ENCODE assay signal across 26 cellular contexts in the genomic region with DNA sequence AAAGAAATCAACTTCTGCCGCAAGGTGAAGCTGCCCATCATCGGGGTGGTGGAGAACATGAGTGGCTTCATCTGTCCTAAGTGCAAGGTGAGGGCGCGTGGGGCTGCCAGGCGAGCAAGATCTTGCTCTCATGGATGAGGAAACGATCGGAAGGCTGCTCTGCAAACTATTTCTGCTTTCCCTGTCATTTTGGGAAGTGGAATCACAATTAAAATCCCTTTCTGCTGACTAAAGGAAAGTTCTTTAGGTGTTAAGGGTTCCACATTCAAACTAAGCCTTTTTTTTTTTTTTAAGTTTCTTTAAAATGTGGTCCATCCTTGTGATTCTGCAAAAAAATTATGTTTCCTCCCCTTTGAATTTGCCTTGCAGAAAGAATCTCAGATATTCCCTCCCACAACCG. TPM values are rescaled to one million over a fixed set of nuclear protein-coding genes. Genes with fewer than 3 reads are reported as not detected.
"Had no signal": no experiment of that assay in that cellular context is flagged by ENCODE, and none has a peak within 500 bp of the region (broad histone marks: within the 10 kb centered on the region; RNA-seq: fewer than 3 reads in every experiment).

No MANE protein-coding gene starts in this region.

- DNase-seq: effector memory CD8-positive, alpha-beta T cell; erythroblast; esophagus squamous epithelium; foreskin melanocyte; glutamatergic neuron; heart right ventricle; hippocampal formation; left colon; left ventricle myocardium superior; mesenchymal stem cell; midbrain; naive thymus-derived CD4-positive, alpha-beta T cell; stimulated activated CD4-positive, alpha-beta T cell treated with anti-CD3 and anti-CD28 coated beads, Interleukin-2, amount 100 ng/mL, for 24 hours; stimulated activated CD4-positive, alpha-beta T cell treated with anti-CD3 and anti-CD28 coated beads, Interleukin-4, amount 100 ng/mL, for 24 hours had no signal

- H3K9me3 Mint-ChIP-seq: effector memory CD8-positive, alpha-beta T cell; nephron; stimulated activated effector memory CD8-positive, alpha-beta T cell treated with anti-CD3 and anti-CD28 coated beads, Interleukin-12 subunit alpha, Interleukin-12 subunit beta, amount 100 ng/mL, for 72 hours; stimulated activated naive CD8-positive, alpha-beta T cell treated with anti-CD3 and anti-CD28 coated beads, Interleukin-15, Interleukin-2, amounts not matched to agents 100 ng/mL and 50 ng/mL, for 24 hours had no signal

- H3K9me3 ChIP-seq: esophagus squamous epithelium, heart right ventricle, prostate gland, right atrium auricular region, thoracic aorta, tibial nerve, upper lobe of left lung had no signal

- H3K4me3 Mint-ChIP-seq: effector memory CD8-positive, alpha-beta T cell; naive thymus-derived CD4-positive, alpha-beta T cell; nephron; stimulated activated effector memory CD8-positive, alpha-beta T cell treated with anti-CD3 and anti-CD28 coated beads, Interleukin-12 subunit alpha, Interleukin-12 subunit beta, amount 100 ng/mL, for 72 hours; stimulated activated naive CD8-positive, alpha-beta T cell treated with anti-CD3 and anti-CD28 coated beads, Interleukin-15, Interleukin-2, amounts not matched to agents 100 ng/mL and 50 ng/mL, for 24 hours had no signal

- H3K4me1 ChIP-seq: esophagus squamous epithelium, prostate gland, tibial nerve had no signal

- H3K27me3 Mint-ChIP-seq: effector memory CD8-positive, alpha-beta T cell; naive thymus-derived CD4-positive, alpha-beta T cell; stimulated activated naive CD8-positive, alpha-beta T cell treated with anti-CD3 and anti-CD28 coated beads, Interleukin-15, Interleukin-2, amounts not matched to agents 100 ng/mL and 50 ng/mL, for 24 hours had no signal

- H3K27ac ChIP-seq: coronary artery, esophagus squamous epithelium, prostate gland, right atrium auricular region, thoracic aorta, upper lobe of left lung had no signal

- ATAC-seq: effector memory CD8-positive, alpha-beta T cell; left colon; left ventricle myocardium superior; naive thymus-derived CD4-positive, alpha-beta T cell; stimulated activated effector memory CD8-positive, alpha-beta T cell treated with anti-CD3 and anti-CD28 coated beads, Interleukin-12 subunit alpha, Interleukin-12 subunit beta, amount 100 ng/mL, for 72 hours had no signal

- H3K27me3 ChIP-seq: esophagus squamous epithelium, heart right ventricle, right atrium auricular region, tibial nerve, upper lobe of left lung had no signal

- H3K4me3 ChIP-seq: coronary artery, esophagus squamous epithelium, heart right ventricle, lung, prostate gland, right atrium auricular region, thoracic aorta, tibial nerve, upper lobe of left lung had no signal

- H3K27ac Mint-ChIP-seq: naive thymus-derived CD4-positive, alpha-beta T cell; nephron; stimulated activated effector memory CD8-positive, alpha-beta T cell treated with anti-CD3 and anti-CD28 coated beads, Interleukin-12 subunit alpha, Interleukin-12 subunit beta, amount 100 ng/mL, for 72 hours; stimulated activated naive CD8-positive, alpha-beta T cell treated with anti-CD3 and anti-CD28 coated beads, Interleukin-15, Interleukin-2, amounts not matched to agents 100 ng/mL and 50 ng/mL, for 24 hours had no signal

- H3K4me1 Mint-ChIP-seq: nephron had no signal

RNA-seq across cellular contexts. Expression of a gene that starts 57.2 kb away (rescaled TPM):
- total RNA-seq: dermis microvascular lymphatic vessel endothelial cell, osteocyte had no signal
